Comparison of ENCODE assay signal across 1 cellular context in the genomic region with DNA sequence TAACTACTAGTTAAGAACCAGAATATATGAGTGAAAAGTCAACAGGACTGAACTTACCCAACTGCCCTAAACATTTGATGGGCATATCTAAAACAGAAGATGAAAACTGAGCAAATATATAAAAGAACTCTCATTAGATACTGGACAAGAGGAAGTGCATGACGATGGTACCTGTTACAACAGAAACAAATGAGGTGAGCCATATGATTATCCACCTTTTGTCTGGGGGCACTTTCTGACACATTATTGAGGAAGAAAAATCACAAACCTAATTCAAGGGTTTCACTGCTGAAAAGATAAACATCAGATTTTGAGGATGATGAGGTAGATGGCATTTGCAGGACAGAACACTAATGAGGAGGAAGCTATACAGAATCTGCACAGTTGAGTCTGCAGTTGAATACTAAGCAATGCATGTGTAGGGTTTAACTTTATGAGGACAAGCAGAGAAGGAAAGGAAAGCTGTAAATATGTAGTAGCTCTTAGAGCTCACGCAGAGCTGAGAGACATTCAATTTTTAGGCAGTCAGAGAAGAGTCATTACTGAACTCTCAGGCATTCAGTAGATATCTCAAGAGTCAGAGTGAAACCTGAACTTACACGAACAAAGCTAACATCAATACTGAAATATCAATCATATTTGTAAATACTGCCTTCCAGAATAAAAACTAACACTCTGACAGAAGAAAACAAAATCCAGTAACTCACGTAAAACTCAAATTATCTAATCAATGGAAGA.
TF ChIP-seq lines count a peak whose summit lies in the region.

No MANE protein-coding gene starts in this region.

TF ChIP-seq in WTC11, 78 proteins besides CTCF, POLR2A, EP300 and RAD21 (continued from another document):
- TF ChIP-seq, protein P1, sequence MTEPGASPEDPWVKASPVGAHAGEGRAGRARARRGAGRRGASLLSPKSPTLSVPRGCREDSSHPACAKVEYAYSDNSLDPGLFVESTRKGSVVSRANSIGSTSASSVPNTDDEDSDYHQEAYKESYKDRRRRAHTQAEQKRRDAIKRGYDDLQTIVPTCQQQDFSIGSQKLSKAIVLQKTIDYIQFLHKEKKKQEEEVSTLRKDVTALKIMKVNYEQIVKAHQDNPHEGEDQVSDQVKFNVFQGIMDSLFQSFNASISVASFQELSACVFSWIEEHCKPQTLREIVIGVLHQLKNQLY (CRISPR knock-in tag; IDR thresholded peaks at IDR 0.05) = no peak
- TF ChIP-seq JUN (CRISPR knock-in tag; IDR thresholded peaks at IDR 0.05) (no peak), ZNF416 (CRISPR knock-in tag; IDR thresholded peaks at IDR 0.05) (no peak)
TF ChIP-seq in WTC11: peak in this region for 0.
